Comparison of ENCODE assay signal across 16 cellular contexts in genomic region chr14:97713023-97713422, GRCh38.
A peak's percentile ranks its signal among the peaks of the same experiment; 100 is the strongest.
DNase-seq lines count a peak whose midpoint lies in the region; ATAC-seq and TF ChIP-seq lines count a peak whose summit lies in the region.
"Had no signal": no experiment of that assay in that cellular context is flagged by ENCODE, and none has a peak within 500 bp of the region (broad histone marks: within the 10 kb centered on the region; RNA-seq: fewer than 3 reads in every experiment).

No MANE protein-coding gene starts in this region.

- TF ChIP-seq CTCF in activated CD8-positive, alpha-beta T cell treated with anti-CD3 and anti-CD28 coated beads for 36 hours (IDR thresholded peaks at IDR 0.05) = no peak
- TF ChIP-seq CTCF in HEK293 (tag by site-specific recombination; IDR thresholded peaks at IDR 0.05) = no peak
- TF ChIP-seq CTCF in mammary epithelial cell (conservative IDR thresholded peaks at IDR 0.05 in 1 of 2, IDR thresholded peaks at IDR 0.05 in 1 of 2; ENCODE audit: extremely low read depth in 1 of 2, insufficient read depth in 1 of 2, low read depth in 1 of 2, low read length in 2 of 2) = no peak
- no peak for TF ChIP-seq CTCF in endothelial cell (IDR thresholded peaks at IDR 0.05; ENCODE audit: unreplicated experiment)

- H3K9me3 Mint-ChIP-seq in activated CD8-positive, alpha-beta T cell treated with anti-CD3 and anti-CD28 coated beads for 36 hours = peaks cover 2% of the 10 kb centered on the region
- peaks cover 5% of the 10 kb centered on the region for H3K9me3 Mint-ChIP-seq in activated CD8-positive, alpha-beta T cell treated with anti-CD3 and anti-CD28 coated beads, Interleukin-2, amount 10 ng/mL, durations not matched to agents 7 days and 5 days (ENCODE audit: insufficient read depth)
- no peaks in the 10 kb centered on the region for H3K9me3 Mint-ChIP-seq in endothelial cell (ENCODE audit: unreplicated experiment)
- H3K9me3 Mint-ChIP-seq: dendritic cell treated with granulocyte-macrophage colony-stimulating factor and Interleukin-4, amounts not matched to agents 40 ng/mL and 50 ng/mL, for 4 days; nephron had no signal

- no peaks in the 10 kb centered on the region for H3K36me3 Mint-ChIP-seq in activated CD8-positive, alpha-beta T cell treated with anti-CD3 and anti-CD28 coated beads for 36 hours (ENCODE audit: low read depth)
- peaks cover 6% of the 10 kb centered on the region for H3K36me3 Mint-ChIP-seq in activated CD8-positive, alpha-beta T cell treated with anti-CD3 and anti-CD28 coated beads, Interleukin-2, amount 10 ng/mL, durations not matched to agents 7 days and 5 days (ENCODE audit: low read depth)
- no peaks in the 10 kb centered on the region for H3K36me3 Mint-ChIP-seq in endothelial cell (ENCODE audit: low read depth, unreplicated experiment)

- WGBS in mammary epithelial cell (ENCODE audit: low coverage, missing lambda C conversion rate) = 60% methylated on average over 6 of the region's 6 CpGs

- no TSS peak for BruUV-seq in mammary epithelial cell (replicated peaks; lab: Mats Ljungman, UMichigan)

- H3K4me3 ChIP-seq in HEK293 (ENCODE audit: low read depth, low read length) (no peak overlapping the region), mammary epithelial cell (replicated peaks in 1 of 3; ENCODE audit: insufficient read depth in 1 of 3, low read depth in 2 of 3, low read length in 3 of 3) (no peak overlapping the region)
- H3K4me3 ChIP-seq: SK-N-MC had no signal

- CTCF ChIA-PET in activated CD8-positive, alpha-beta T cell treated with anti-CD3 and anti-CD28 coated beads for 36 hours (lab: Charles Lee) = interaction anchor here (0.9 to 1.5 kb wide), 2 partner anchors 9 to 11 kb away, joined by 3 to 7 read pairs; no protein-coding TSS in a partner anchor
- CTCF ChIA-PET in activated CD8-positive, alpha-beta T cell treated with anti-CD3 and anti-CD28 coated beads, Interleukin-2, amount 10 ng/mL, durations not matched to agents 7 days and 5 days (lab: Charles Lee) = interaction anchor here (0.5 to 1.6 kb wide), 4 partner anchors 9 to 423 kb away, joined by 3 to 6 read pairs (median 4); no protein-coding TSS in a partner anchor
- CTCF ChIA-PET in HEK293 (lab: Yijun Ruan, JAX) = interaction anchor here (0.6 kb wide), 1 partner anchor 98 kb away, joined by 6 read pairs; no protein-coding TSS in a partner anchor
- CTCF ChIA-PET in mammary epithelial cell (lab: Charles Lee; ENCODE audit: low non-redundant PET) = no interaction called here

- no peak overlapping the region for H2AFZ ChIP-seq in mammary epithelial cell (ENCODE audit: low read depth, low read length)

- intact Hi-C loops in activated CD8-positive, alpha-beta T cell treated with anti-CD3 and anti-CD28 coated beads for 36 hours (cut with micrococcal nuclease) = no loop called here
- intact Hi-C loops in mammary epithelial cell (cut with micrococcal nuclease) = no loop called here

- dilution Hi-C loops in mammary epithelial cell (cut with HindIII; ENCODE audit: low sequenced_read_pairs) = no loop called here

- H3K4me1 ChIP-seq in HEK293 (ENCODE audit: control insufficient read depth, insufficient read depth, low read length) (no peaks in the 10 kb centered on the region), mammary epithelial cell (ENCODE audit: insufficient read depth, low read length) (no peaks in the 10 kb centered on the region)

- no peaks in the 10 kb centered on the region for H3K36me3 ChIP-seq in HEK293 (ENCODE audit: control insufficient read depth in 2 of 2, insufficient read depth in 1 of 2, low read length in 2 of 2)
- H3K36me3 ChIP-seq in mammary epithelial cell (ENCODE audit: insufficient read depth, low read length) = no peaks in the 10 kb centered on the region

- H3K9me3 ChIP-seq in HEK293 (ENCODE audit: control insufficient read depth, insufficient read depth, low read depth, low read length) (no peaks in the 10 kb centered on the region), mammary epithelial cell (replicated peaks; ENCODE audit: insufficient read depth, low read length) (peaks cover 5% of the 10 kb centered on the region)

- in situ Hi-C loops in mammary epithelial cell (cut with MboI; ENCODE audit: low sequenced_read_pairs in 2 of 2) = no loop called here

- no peaks in the 10 kb centered on the region for H3K27me3 Mint-ChIP-seq in activated CD8-positive, alpha-beta T cell treated with anti-CD3 and anti-CD28 coated beads for 36 hours
- H3K27me3 Mint-ChIP-seq in activated CD8-positive, alpha-beta T cell treated with anti-CD3 and anti-CD28 coated beads, Interleukin-2, amount 10 ng/mL, durations not matched to agents 7 days and 5 days (ENCODE audit: low read depth) = no peaks in the 10 kb centered on the region
- no peaks in the 10 kb centered on the region for H3K27me3 Mint-ChIP-seq in endothelial cell (ENCODE audit: unreplicated experiment)
- H3K27me3 Mint-ChIP-seq: dendritic cell treated with granulocyte-macrophage colony-stimulating factor and Interleukin-4, amounts not matched to agents 40 ng/mL and 50 ng/mL, for 4 days had no signal

- no peak overlapping the region for H3K4me3 Mint-ChIP-seq in activated CD8-positive, alpha-beta T cell treated with anti-CD3 and anti-CD28 coated beads for 36 hours
- no peak overlapping the region for H3K4me3 Mint-ChIP-seq in activated CD8-positive, alpha-beta T cell treated with anti-CD3 and anti-CD28 coated beads, Interleukin-2, amount 10 ng/mL, durations not matched to agents 7 days and 5 days
- no peak overlapping the region for H3K4me3 Mint-ChIP-seq in endothelial cell (ENCODE audit: unreplicated experiment)
- H3K4me3 Mint-ChIP-seq: dendritic cell treated with granulocyte-macrophage colony-stimulating factor and Interleukin-4, amounts not matched to agents 40 ng/mL and 50 ng/mL, for 4 days; nephron had no signal

- peak; percentile 70 for ATAC-seq in activated CD8-positive, alpha-beta T cell treated with anti-CD3 and anti-CD28 coated beads for 36 hours
- no peak for ATAC-seq in activated CD8-positive, alpha-beta T cell treated with anti-CD3 and anti-CD28 coated beads, Interleukin-2, amount 10 ng/mL, durations not matched to agents 7 days and 5 days
- ATAC-seq in GM18861 (IDR thresholded peaks at IDR 0.05; ENCODE audit: unreplicated experiment) = no peak

- POLR2A ChIA-PET in activated CD8-positive, alpha-beta T cell treated with anti-CD3 and anti-CD28 coated beads for 36 hours (lab: Charles Lee) = interaction anchor here (0.7 to 1.9 kb wide), 3 partner anchors 9 to 264 kb away, joined by 3 to 4 read pairs (median 4); no protein-coding TSS in a partner anchor
- POLR2A ChIA-PET in activated CD8-positive, alpha-beta T cell treated with anti-CD3 and anti-CD28 coated beads, Interleukin-2, amount 10 ng/mL, durations not matched to agents 7 days and 5 days (lab: Charles Lee) = interaction anchor here (1.4 kb wide), 1 partner anchor 12 kb away, joined by 5 read pairs; no protein-coding TSS in a partner anchor
- POLR2A ChIA-PET in HEK293 (lab: Yijun Ruan, JAX) = no interaction called here

- no peak overlapping the region for H3K9ac ChIP-seq in mammary epithelial cell (ENCODE audit: insufficient read depth, low read length)
- H3K9ac ChIP-seq: KMS-11 had no signal

- no peaks in the 10 kb centered on the region for H4K20me1 ChIP-seq in mammary epithelial cell (ENCODE audit: insufficient read depth, low read length)

- H3K27ac Mint-ChIP-seq in activated CD8-positive, alpha-beta T cell treated with anti-CD3 and anti-CD28 coated beads for 36 hours = peak overlapping the region; percentile 21
- no peak overlapping the region for H3K27ac Mint-ChIP-seq in activated CD8-positive, alpha-beta T cell treated with anti-CD3 and anti-CD28 coated beads, Interleukin-2, amount 10 ng/mL, durations not matched to agents 7 days and 5 days
- no peak overlapping the region for H3K27ac Mint-ChIP-seq in endothelial cell (ENCODE audit: unreplicated experiment)
- H3K27ac Mint-ChIP-seq: dendritic cell treated with granulocyte-macrophage colony-stimulating factor and Interleukin-4, amounts not matched to agents 40 ng/mL and 50 ng/mL, for 4 days; nephron had no signal

- H3K4me1 Mint-ChIP-seq in activated CD8-positive, alpha-beta T cell treated with anti-CD3 and anti-CD28 coated beads for 36 hours (ENCODE audit: low read depth) = peaks cover 37% of the 10 kb centered on the region
- peaks cover 31% of the 10 kb centered on the region for H3K4me1 Mint-ChIP-seq in activated CD8-positive, alpha-beta T cell treated with anti-CD3 and anti-CD28 coated beads, Interleukin-2, amount 10 ng/mL, durations not matched to agents 7 days and 5 days (ENCODE audit: low read depth)
- peaks cover 9% of the 10 kb centered on the region for H3K4me1 Mint-ChIP-seq in endothelial cell (ENCODE audit: unreplicated experiment)
- H3K4me1 Mint-ChIP-seq: nephron had no signal

- H3K27ac ChIP-seq in HEK293 (ENCODE audit: extremely low read depth, low read depth, low read length) = no peak overlapping the region
- H3K27ac ChIP-seq in mammary epithelial cell (ENCODE audit: insufficient read depth, low read depth, low read length) = no peak overlapping the region
- H3K27ac ChIP-seq: HL-60, KMS-11, SK-N-MC had no signal

- H3K27me3 ChIP-seq in mammary epithelial cell (ENCODE audit: insufficient read depth, low read length) = no peaks in the 10 kb centered on the region

- H3K79me2 ChIP-seq in mammary epithelial cell (ENCODE audit: insufficient read depth, low read length) = no peaks in the 10 kb centered on the region

- no peak overlapping the region for H3K4me2 ChIP-seq in mammary epithelial cell (ENCODE audit: insufficient read depth, low read depth, low read length)
- H3K4me2 ChIP-seq: KMS-11 had no signal

- peak; percentile 40 for DNase-seq in activated CD8-positive, alpha-beta T cell treated with anti-CD3 and anti-CD28 coated beads for 36 hours
- no peak for DNase-seq in activated CD8-positive, alpha-beta T cell treated with anti-CD3 and anti-CD28 coated beads, Interleukin-2, amount 10 ng/mL, durations not matched to agents 7 days and 5 days
- DNase-seq in mammary epithelial cell (peak; percentile 12), renal cortical epithelial cell (ENCODE audit: low read depth) (peak; percentile 49), GOT3 (lab: John Stamatoyannopoulos, UW) (no peak), endothelial cell (ENCODE audit: low spot score) (no peak)
- DNase-seq: anterior cingulate cortex; NCI-H1417 treated with DMSO at 0.1 percent for 48 hours; stimulated activated CD4-positive, alpha-beta T cell treated with anti-CD3 and anti-CD28 coated beads, Interleukin-2, amount 100 ng/mL, for 48 hours had no signal

TF ChIP-seq in HEK293, 187 proteins besides CTCF, POLR2A, EP300 and RAD21 (continues in another document):
- no peak for TF ChIP-seq ZNF423 (tag by site-specific recombination; IDR thresholded peaks at IDR 0.05)
- TF ChIP-seq GLIS2 (tag by site-specific recombination; IDR thresholded peaks at IDR 0.05) = no peak
- TF ChIP-seq, protein P1, sequence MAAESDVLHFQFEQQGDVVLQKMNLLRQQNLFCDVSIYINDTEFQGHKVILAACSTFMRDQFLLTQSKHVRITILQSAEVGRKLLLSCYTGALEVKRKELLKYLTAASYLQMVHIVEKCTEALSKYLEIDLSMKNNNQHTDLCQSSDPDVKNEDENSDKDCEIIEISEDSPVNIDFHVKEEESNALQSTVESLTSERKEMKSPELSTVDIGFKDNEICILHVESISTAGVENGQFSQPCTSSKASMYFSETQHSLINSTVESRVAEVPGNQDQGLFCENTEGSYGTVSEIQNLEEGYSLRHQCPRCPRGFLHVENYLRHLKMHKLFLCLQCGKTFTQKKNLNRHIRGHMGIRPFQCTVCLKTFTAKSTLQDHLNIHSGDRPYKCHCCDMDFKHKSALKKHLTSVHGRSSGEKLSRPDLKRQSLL (tag by site-specific recombination; IDR thresholded peaks at IDR 0.05) = no peak

Comparison
In these comparisons a context has a peak if more than half of its experiments do, and no peak if none do; other contexts are left out.
1. DNase-seq: peak in activated CD8-positive, alpha-beta T cell treated with anti-CD3 and anti-CD28 coated beads for 36 hours (single experiment), mammary epithelial cell (single experiment) and renal cortical epithelial cell (single experiment); none in activated CD8-positive, alpha-beta T cell treated with anti-CD3 and anti-CD28 coated beads, Interleukin-2, amount 10 ng/mL, durations not matched to agents 7 days and 5 days (single experiment), GOT3 (single experiment) and endothelial cell (single experiment).